ENCODE assay signal across 24 cellular contexts in genomic region chr6:43292763-43293318, GRCh38. TPM values are rescaled to one million over a fixed set of nuclear protein-coding genes. Genes with fewer than 3 reads are reported as not detected.
DNase-seq lines count a peak whose midpoint lies in the region; ATAC-seq and TF ChIP-seq lines count a peak whose summit lies in the region.
"Had no signal": no experiment of that assay in that cellular context is flagged by ENCODE, and none has a peak within 500 bp of the region (broad histone marks: within the 10 kb centered on the region; RNA-seq: fewer than 3 reads in every experiment).

No MANE protein-coding gene starts in this region.

- peaks cover 0 to 23% (median 0%) of the 10 kb centered on the region in 3 experiments for H3K27me3 ChIP-seq in neuronal stem cell (ENCODE audit: control insufficient read depth in 3 of 3, insufficient read depth in 3 of 3, low read depth in 1 of 3, low read length in 3 of 3)
- no peaks in the 10 kb centered on the region for H3K27me3 ChIP-seq in H9 (ENCODE audit: insufficient read depth, low read length)
- H3K27me3 ChIP-seq: BE2C had no signal

- ATAC-seq in natural killer cell treated with Interleukin-12 subunit alpha and Interleukin-12 subunit beta and Interleukin-15 and Interleukin-18, amount 100 ng/mL, for 72 hours, result no peak
- ATAC-seq in natural killer cell, result no peak
- no peak for ATAC-seq in GM18873 (IDR thresholded peaks at IDR 0.05; ENCODE audit: low FRiP score, unreplicated experiment)
- no peak for ATAC-seq in HG02571 (IDR thresholded peaks at IDR 0.05; ENCODE audit: unreplicated experiment)
- ATAC-seq: GM12878, GM23338 had no signal

- no CpG with 5 or more reads among the region's 5 CpGs for WGBS in neuronal stem cell (ENCODE audit: extremely low coverage in 2 of 2, insufficient read length in 2 of 2, insufficient replicate concordance in 1 of 2), 2 donors
- WGBS in H9 (ENCODE audit: extremely low coverage, insufficient read length, low lambda C conversion rate), result no CpG with 5 or more reads among the region's 5 CpGs

- H3K4ac ChIP-seq in neuronal stem cell (ENCODE audit: low read length) (no peak overlapping the region), H9 (ENCODE audit: low read depth, low read length) (no peak overlapping the region)

- H4K91ac ChIP-seq in neuronal stem cell (ENCODE audit: low read depth, low read length, poor library complexity) (no peak overlapping the region), H9 (ENCODE audit: insufficient read length, low read depth, low read length) (no peak overlapping the region)

- H2BK20ac ChIP-seq in H9 (ENCODE audit: low read depth, low read length, poor library complexity, severe bottlenecking), result no peak overlapping the region

- no peaks in the 10 kb centered on the region for H3K23me2 ChIP-seq in H9 (ENCODE audit: insufficient read length, low read depth, low read length, poor library complexity, severe bottlenecking)

- H3K79me1 ChIP-seq in neuronal stem cell (ENCODE audit: low read depth, low read length), result no peaks in the 10 kb centered on the region
- H3K79me1 ChIP-seq in H9 (ENCODE audit: insufficient read depth, low read depth, low read length, poor library complexity, severe bottlenecking), result no peaks in the 10 kb centered on the region

- H4K5ac ChIP-seq in H9 (ENCODE audit: insufficient read length, low read depth, low read length), result no peak overlapping the region

- peaks cover 4% of the 10 kb centered on the region for H4K20me1 ChIP-seq in H9 (ENCODE audit: control insufficient read depth, insufficient read depth, insufficient read length)

- H3K18ac ChIP-seq in neuronal stem cell (ENCODE audit: low read length) (no peak overlapping the region), H9 (ENCODE audit: insufficient read length, low read depth, low read length) (no peak overlapping the region)

- no peak overlapping the region for H3K27ac Mint-ChIP-seq in natural killer cell treated with Interleukin-12 subunit alpha and Interleukin-12 subunit beta and Interleukin-15 and Interleukin-18, amount 100 ng/mL, for 72 hours
- H3K27ac Mint-ChIP-seq in natural killer cell (no peak overlapping the region), chondrocyte (ENCODE audit: unreplicated experiment) (no peak overlapping the region), H9 (no peak overlapping the region)
- H3K27ac Mint-ChIP-seq: CD8-positive, alpha-beta memory T cell; GM23338; IgD-negative memory B cell had no signal

- H4K8ac ChIP-seq in neuronal stem cell (ENCODE audit: low read depth, low read length), result no peak overlapping the region
- no peak overlapping the region for H4K8ac ChIP-seq in H9 (replicated peaks; ENCODE audit: insufficient read length, low read depth, low read length)

- H3K9me3 Mint-ChIP-seq in natural killer cell treated with Interleukin-12 subunit alpha and Interleukin-12 subunit beta and Interleukin-15 and Interleukin-18, amount 100 ng/mL, for 72 hours, result no peaks in the 10 kb centered on the region
- no peaks in the 10 kb centered on the region for H3K9me3 Mint-ChIP-seq in natural killer cell
- no peaks in the 10 kb centered on the region for H3K9me3 Mint-ChIP-seq in chondrocyte (ENCODE audit: low read depth)
- H3K9me3 Mint-ChIP-seq in H9, result no peaks in the 10 kb centered on the region
- H3K9me3 Mint-ChIP-seq: CD4-positive, CD25-positive, alpha-beta regulatory T cell; CD8-positive, alpha-beta memory T cell; GM23338 had no signal

- H3K9me3 ChIP-seq in neuronal stem cell (replicated peaks in 1 of 2; ENCODE audit: control insufficient read depth in 2 of 2, insufficient read depth in 1 of 2, low read depth in 1 of 2, low read length in 2 of 2) (no peaks in the 10 kb centered on the region), H9 (ENCODE audit: control insufficient read depth, low read depth, low read length) (no peaks in the 10 kb centered on the region)
- H3K9me3 ChIP-seq: BE2C had no signal

- H3K14ac ChIP-seq in neuronal stem cell (ENCODE audit: low read length), result peak overlapping the region; percentile 10
- H3K14ac ChIP-seq in H9 (ENCODE audit: insufficient read depth, low read length), result no peak overlapping the region

- H2AFZ ChIP-seq in neuronal stem cell (ENCODE audit: low read length), result no peak overlapping the region
- no peak overlapping the region for H2AFZ ChIP-seq in H9 (ENCODE audit: low read length)
- H2AFZ ChIP-seq: GM23338 had no signal

- H3K4me3 Mint-ChIP-seq in natural killer cell treated with Interleukin-12 subunit alpha and Interleukin-12 subunit beta and Interleukin-15 and Interleukin-18, amount 100 ng/mL, for 72 hours, result no peak overlapping the region
- H3K4me3 Mint-ChIP-seq in natural killer cell (no peak overlapping the region), chondrocyte (ENCODE audit: unreplicated experiment) (no peak overlapping the region), H9 (no peak overlapping the region)
- H3K4me3 Mint-ChIP-seq: CD4-positive, CD25-positive, alpha-beta regulatory T cell; CD8-positive, alpha-beta memory T cell; GM23338; IgD-negative memory B cell had no signal

- H3K56ac ChIP-seq in H9 (ENCODE audit: insufficient read length, low read depth, low read length), result no peak overlapping the region

- H3K4me3 ChIP-seq in neuronal stem cell (ENCODE audit: low read length in 2 of 2), result no peak overlapping the region
- H3K4me3 ChIP-seq: GM12878, GM23338 had no signal

- H3K9ac ChIP-seq in neuronal stem cell (ENCODE audit: low read depth, low read length, poor library complexity) (no peak overlapping the region), H9 (ENCODE audit: extremely low read depth, insufficient read length, low read length) (no peak overlapping the region)

- TF ChIP-seq CTCF in natural killer cell (IDR thresholded peaks at IDR 0.05), result no peak
- TF ChIP-seq CTCF in chondrocyte (IDR thresholded peaks at IDR 0.05), result no peak
- no peak for TF ChIP-seq CTCF in H9 (conservative IDR thresholded peaks at IDR 0.05)

- H2BK15ac ChIP-seq in neuronal stem cell (ENCODE audit: low read length) (no peak overlapping the region), H9 (ENCODE audit: low read depth, low read length) (no peak overlapping the region)

- no peak overlapping the region for H3T11ph ChIP-seq in H9 (ENCODE audit: low read length)

- H3K36me3 ChIP-seq in neuronal stem cell (replicated peaks in 1 of 2; ENCODE audit: control insufficient read depth in 2 of 2, insufficient read depth in 2 of 2, low read length in 2 of 2), result no peaks in the 10 kb centered on the region
- H3K36me3 ChIP-seq: BE2C had no signal

- peak; percentile 46 for DNase-seq in natural killer cell treated with Interleukin-12 subunit alpha and Interleukin-12 subunit beta and Interleukin-15 and Interleukin-18, amount 100 ng/mL, for 72 hours (ENCODE audit: low spot score)
- DNase-seq in natural killer cell (no peak), chondrocyte (ENCODE audit: low spot score) (peak; percentile 39), neuronal stem cell (ENCODE audit: low spot score) (no peak), H9 (no peak)
- DNase-seq: ACHN; BE2C; C1 segment of cervical spinal cord; CD4-positive, CD25-positive, alpha-beta regulatory T cell; CD8-positive, alpha-beta memory T cell; COR-L47; DMS 273 treated with DMSO at 0.1 percent for 48 hours; DMS53; DND-41; EL; KBM-7 had no signal

- no peaks in the 10 kb centered on the region for H3K79me2 ChIP-seq in H9 (ENCODE audit: insufficient read depth, low read length)

- H3K4me1 Mint-ChIP-seq in natural killer cell treated with Interleukin-12 subunit alpha and Interleukin-12 subunit beta and Interleukin-15 and Interleukin-18, amount 100 ng/mL, for 72 hours (ENCODE audit: low read depth in 2 of 2), result no peaks in the 10 kb centered on the region
- no peaks in the 10 kb centered on the region for H3K4me1 Mint-ChIP-seq in natural killer cell
- H3K4me1 Mint-ChIP-seq in chondrocyte (ENCODE audit: low read depth), result no peaks in the 10 kb centered on the region
- peaks cover 10 to 11% of the 10 kb centered on the region in 2 experiments for H3K4me1 Mint-ChIP-seq in H9
- H3K4me1 Mint-ChIP-seq: CD4-positive, CD25-positive, alpha-beta regulatory T cell; CD8-positive, alpha-beta memory T cell; IgD-negative memory B cell had no signal

- H3K23ac ChIP-seq in neuronal stem cell (ENCODE audit: low read depth, low read length, poor library complexity) (no peak overlapping the region), H9 (ENCODE audit: insufficient read length, low read depth, low read length) (no peak overlapping the region)

- H3K27ac ChIP-seq in neuronal stem cell (replicated peaks; ENCODE audit: low read length), result no peak overlapping the region
- no peak overlapping the region for H3K27ac ChIP-seq in H9 (ENCODE audit: insufficient read length, low read depth, low read length)
- H3K27ac ChIP-seq: HL-60 had no signal

- H2BK5ac ChIP-seq in neuronal stem cell (ENCODE audit: low read length), result no peak overlapping the region
- no peak overlapping the region for H2BK5ac ChIP-seq in H9 (ENCODE audit: insufficient read length, low read length)

- H2AK5ac ChIP-seq in neuronal stem cell (ENCODE audit: low read depth, low read length), result no peak overlapping the region
- no peak overlapping the region for H2AK5ac ChIP-seq in H9 (ENCODE audit: insufficient read length, low read length)

- no peaks in the 10 kb centered on the region for H3K36me3 Mint-ChIP-seq in natural killer cell treated with Interleukin-12 subunit alpha and Interleukin-12 subunit beta and Interleukin-15 and Interleukin-18, amount 100 ng/mL, for 72 hours
- H3K36me3 Mint-ChIP-seq in natural killer cell, result no peaks in the 10 kb centered on the region
- H3K36me3 Mint-ChIP-seq in chondrocyte (ENCODE audit: low read depth), result no peaks in the 10 kb centered on the region
- no peaks in the 10 kb centered on the region for H3K36me3 Mint-ChIP-seq in H9 (ENCODE audit: insufficient read depth in 1 of 3, low read depth in 3 of 3)
- H3K36me3 Mint-ChIP-seq: CD4-positive, CD25-positive, alpha-beta regulatory T cell; CD8-positive, alpha-beta memory T cell; IgD-negative memory B cell had no signal

- H3K4me2 ChIP-seq in neuronal stem cell (ENCODE audit: insufficient read depth, low read length, poor library complexity, severe bottlenecking) (no peak overlapping the region), H9 (ENCODE audit: insufficient read depth, insufficient read length, low read length) (no peak overlapping the region)
- H3K4me2 ChIP-seq: GM23338 had no signal

- H3K4me1 ChIP-seq in neuronal stem cell (ENCODE audit: control insufficient read depth in 2 of 2, insufficient read depth in 1 of 2, low read depth in 1 of 2, low read length in 2 of 2), result peaks cover 8 to 12% of the 10 kb centered on the region in 2 donors
- no peaks in the 10 kb centered on the region for H3K4me1 ChIP-seq in H9 (ENCODE audit: insufficient read depth, low read length)
- H3K4me1 ChIP-seq: BE2C had no signal

- H2BK120ac ChIP-seq in neuronal stem cell (ENCODE audit: low read depth, low read length) (no peak overlapping the region), H9 (ENCODE audit: low read depth, low read length, poor library complexity, severe bottlenecking) (no peak overlapping the region)

- H2BK12ac ChIP-seq in neuronal stem cell (ENCODE audit: low read length), result no peak overlapping the region
- no peak overlapping the region for H2BK12ac ChIP-seq in H9 (ENCODE audit: insufficient read length, low read depth, low read length)

- intact Hi-C loops in natural killer cell (cut with micrococcal nuclease), result no loop called here

- peaks cover 2 to 4% of the 10 kb centered on the region in 2 donors for H3K27me3 Mint-ChIP-seq in natural killer cell treated with Interleukin-12 subunit alpha and Interleukin-12 subunit beta and Interleukin-15 and Interleukin-18, amount 100 ng/mL, for 72 hours
- peaks cover 0 to 9% of the 10 kb centered on the region in 2 donors for H3K27me3 Mint-ChIP-seq in natural killer cell (ENCODE audit: low read depth in 2 of 2)
- H3K27me3 Mint-ChIP-seq in chondrocyte (ENCODE audit: low read depth), result peaks cover 7% of the 10 kb centered on the region
- H3K27me3 Mint-ChIP-seq in H9 (ENCODE audit: low read depth), result peaks cover 11% of the 10 kb centered on the region

RNA-seq across cellular contexts. Expression of gene SLC22A7, which starts 5.2 kb away (rescaled TPM):
- total RNA-seq in natural killer cell treated with Interleukin-12 subunit alpha and Interleukin-12 subunit beta and Interleukin-15 and Interleukin-18, amount 100 ng/mL, for 72 hours, result not detected
- total RNA-seq in natural killer cell (not detected), chondrocyte (not detected in 3 replicates), H9 (2021) (not detected in 2 replicates)
- polyA plus RNA-seq in neuronal stem cell (2013, experiment 1 of 2), result 0.01 TPM
- polyA plus RNA-seq in neuronal stem cell (2013, experiment 2 of 2), result not detected
- total RNA-seq: CD4-positive, CD25-positive, alpha-beta regulatory T cell; CD8-positive, alpha-beta memory T cell; G401; GM23338; HT1080 had no signal
- polyA plus RNA-seq: CD4-positive, CD25-positive, alpha-beta regulatory T cell; CD8-positive, alpha-beta memory T cell; IgD-negative memory B cell had no signal

RNA-seq across cellular contexts. Expression of gene CRIP3, which starts 15.8 kb away (rescaled TPM):
- total RNA-seq in natural killer cell treated with Interleukin-12 subunit alpha and Interleukin-12 subunit beta and Interleukin-15 and Interleukin-18, amount 100 ng/mL, for 72 hours, result 1 to 10 TPM in 1 of 2 donors, not detected in 1; 2.0 TPM
- total RNA-seq in natural killer cell (1 to 10 TPM; 3.6 to 5.3 (median 4.3) TPM), chondrocyte (0.47 to 0.94 TPM (median 0.72 TPM) in 3 replicates), H9 (2021) (15.3 and 16.9 TPM in 2 replicates)
- 25.5 TPM for polyA plus RNA-seq in neuronal stem cell (2013, experiment 1 of 2)
- 24.5 TPM for polyA plus RNA-seq in neuronal stem cell (2013, experiment 2 of 2)
- total RNA-seq: G401, HT1080 had no signal
- polyA plus RNA-seq: CD8-positive, alpha-beta memory T cell had no signal

RNA-seq across cellular contexts. Expression of gene TTBK1, which starts 49.6 kb away (rescaled TPM):
- under 1 TPM; 0.75 to 0.81 TPM for total RNA-seq in natural killer cell treated with Interleukin-12 subunit alpha and Interleukin-12 subunit beta and Interleukin-15 and Interleukin-18, amount 100 ng/mL, for 72 hours
- total RNA-seq in natural killer cell (under 1 TPM in 1 of 3 donors, not detected in 2; 0.07 TPM), chondrocyte (0.07 TPM in 1 of 3 replicates, not detected in the others), H9 (2021) (1.3 and 1.6 TPM in 2 replicates)
- polyA plus RNA-seq in neuronal stem cell (2013, experiment 1 of 2), result 1.5 TPM
- 1.5 TPM for polyA plus RNA-seq in neuronal stem cell (2013, experiment 2 of 2)
- total RNA-seq: G401, GM12878 had no signal
- polyA plus RNA-seq: CD4-positive, CD25-positive, alpha-beta regulatory T cell; CD8-positive, alpha-beta memory T cell had no signal

Comparison
In these comparisons a context has a peak if more than half of its experiments do, and no peak if none do; other contexts are left out.
1. DNase-seq: peak in natural killer cell treated with Interleukin-12 subunit alpha and Interleukin-12 subunit beta and Interleukin-15 and Interleukin-18, amount 100 ng/mL, for 72 hours (single experiment) and chondrocyte (single experiment); none in natural killer cell (single experiment), neuronal stem cell (single experiment) and H9 (single experiment).